In the genomic region with DNA sequence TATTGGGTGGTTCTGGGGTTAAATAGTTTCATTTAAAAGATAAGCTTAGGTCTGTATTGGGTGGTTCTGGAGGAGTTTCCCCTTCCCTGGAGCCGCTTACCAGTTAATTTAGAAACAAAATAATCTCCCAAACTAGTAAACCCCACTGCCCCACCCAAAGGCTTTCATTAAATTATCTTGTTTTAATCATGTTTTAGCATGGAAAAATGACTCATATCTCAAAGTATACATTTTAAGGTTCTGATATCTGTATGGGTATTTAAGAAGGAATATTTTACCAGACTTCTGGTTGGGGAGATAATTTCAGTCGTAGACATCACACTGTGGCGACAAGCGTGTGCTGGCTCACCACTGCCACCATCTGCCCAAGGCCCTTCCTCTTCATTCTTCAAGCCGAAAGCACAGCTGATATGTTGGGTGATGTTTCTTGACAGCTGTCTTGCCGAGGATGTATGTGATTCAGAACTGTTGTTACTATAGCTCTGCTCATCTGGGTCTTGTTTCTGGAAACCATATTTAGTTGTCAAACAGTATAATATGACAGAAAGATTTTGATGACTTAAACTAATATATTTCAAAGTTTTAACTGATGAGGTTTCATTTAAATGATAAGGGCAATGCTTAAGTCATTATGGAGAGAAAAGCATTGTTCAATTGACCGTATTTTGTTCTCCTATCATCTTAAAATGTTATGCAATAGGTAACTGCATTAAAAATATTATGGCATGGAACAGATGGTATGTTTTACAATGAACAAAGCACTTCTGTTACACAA, we compare ENCODE assay signal across 9 cellular contexts. TPM values are rescaled to one million over a fixed set of nuclear protein-coding genes. Genes with fewer than 3 reads are reported as not detected.
A peak's percentile ranks its signal among the peaks of the same experiment; 100 is the strongest.
DNase-seq lines count a peak whose midpoint lies in the region; ATAC-seq and TF ChIP-seq lines count a peak whose summit lies in the region.
"Had no signal": no experiment of that assay in that cellular context is flagged by ENCODE, and none has a peak within 500 bp of the region (broad histone marks: within the 10 kb centered on the region; RNA-seq: fewer than 3 reads in every experiment).

No MANE protein-coding gene starts in this region.

- peak; percentile 64 for ATAC-seq in HG02885 (IDR thresholded peaks at IDR 0.05; ENCODE audit: poor library complexity, unreplicated experiment)
- ATAC-seq in HG03175 (IDR thresholded peaks at IDR 0.05; ENCODE audit: unreplicated experiment): no peak
- ATAC-seq in HG02970 (IDR thresholded peaks at IDR 0.05; ENCODE audit: low FRiP score, unreplicated experiment): no peak

- H4K5ac ChIP-seq in mesendoderm (ENCODE audit: low read length): no peak overlapping the region

- WGBS in mesendoderm (ENCODE audit: extremely low coverage, insufficient coverage, low lambda C conversion rate): no CpG with 5 or more reads among the region's 7 CpGs

- H2AK5ac ChIP-seq in mesendoderm (ENCODE audit: low read length): no peak overlapping the region

- H3K4me2 ChIP-seq in mesendoderm (ENCODE audit: low read length): no peak overlapping the region

- no peak overlapping the region for H3K4ac ChIP-seq in mesendoderm (ENCODE audit: low read depth, low read length)

- DNase-seq in DMS 273 treated with DMSO at 0.1 percent for 48 hours (lab: John Stamatoyannopoulos, UW) (peak; percentile 60), OCI-M1 (lab: John Stamatoyannopoulos, UW) (peak; percentile 77), astrocyte of the hippocampus (ENCODE audit: low read depth, low spot score) (peak; percentile 61), mesendoderm (peak; percentile 73), uterus (no peak)

- H2BK5ac ChIP-seq in mesendoderm (ENCODE audit: low read length): no peak overlapping the region

- H4K8ac ChIP-seq in mesendoderm (ENCODE audit: low read depth, low read length): no peak overlapping the region

- no peak overlapping the region for H2BK120ac ChIP-seq in mesendoderm (ENCODE audit: low read depth, low read length)

- H3K79me2 ChIP-seq in mesendoderm (ENCODE audit: control insufficient read depth, insufficient read depth, low read length): no peaks in the 10 kb centered on the region

- H3K9me3 ChIP-seq in uterus: no peaks in the 10 kb centered on the region

- H3K4me3 ChIP-seq in mesendoderm (ENCODE audit: low read length): no peak overlapping the region
- no peak overlapping the region for H3K4me3 ChIP-seq in uterus
- H3K4me3 ChIP-seq: lung had no signal

- H3K79me1 ChIP-seq in mesendoderm (ENCODE audit: low read length): no peaks in the 10 kb centered on the region

- no peaks in the 10 kb centered on the region for H3K36me3 ChIP-seq in mesendoderm (ENCODE audit: control insufficient read depth, insufficient read depth, low read length)
- no peaks in the 10 kb centered on the region for H3K36me3 ChIP-seq in uterus

- no peak overlapping the region for H3K18ac ChIP-seq in mesendoderm (ENCODE audit: low read length)

- peaks cover 12% of the 10 kb centered on the region for H3K27me3 ChIP-seq in mesendoderm (ENCODE audit: insufficient read depth, low read length, poor library complexity)
- no peaks in the 10 kb centered on the region for H3K27me3 ChIP-seq in uterus

- intact Hi-C loops in uterus (cut with DNase I; ENCODE audit: low total_unique reads): no loop called here

- no peak overlapping the region for H3K27ac ChIP-seq in mesendoderm (ENCODE audit: low read depth, low read length)
- no peak overlapping the region for H3K27ac ChIP-seq in uterus

- no peak overlapping the region for H3K23ac ChIP-seq in mesendoderm (ENCODE audit: low read length)

- no peak overlapping the region for H3K56ac ChIP-seq in mesendoderm (ENCODE audit: low read length)

- TF ChIP-seq CTCF in uterus (IDR thresholded peaks at IDR 0.05): no peak

- H2BK15ac ChIP-seq in mesendoderm (replicated peaks; ENCODE audit: low read depth): no peak overlapping the region

- no peak overlapping the region for H3K9ac ChIP-seq in mesendoderm (ENCODE audit: low read length)

- no peak for TF ChIP-seq POLR2A in uterus (IDR thresholded peaks at IDR 0.05)

- no peaks in the 10 kb centered on the region for H3K4me1 ChIP-seq in mesendoderm (ENCODE audit: control insufficient read depth, low read depth, low read length)
- H3K4me1 ChIP-seq in uterus: peaks cover 0 to 4% of the 10 kb centered on the region in 2 donors

RNA-seq across cellular contexts. Expression of a gene that starts 5.1 kb away (rescaled TPM):
- not detected for polyA plus RNA-seq in mesendoderm (2013, experiment 1 of 2)
- polyA plus RNA-seq in mesendoderm (2013, experiment 2 of 2): not detected
- total RNA-seq in uterus: not detected

RNA-seq across cellular contexts. Expression of a gene that starts 17.3 kb away (rescaled TPM):
- polyA plus RNA-seq in mesendoderm (2013, experiment 1 of 2): 160 TPM
- 173 TPM for polyA plus RNA-seq in mesendoderm (2013, experiment 2 of 2)
- total RNA-seq in uterus: 1 to 10 TPM in 2 of 4 donors, under 1 TPM in 2; 0.51 to 5.2 (median 2.6) TPM

RNA-seq across cellular contexts. Expression of a gene that starts 35.1 kb away (rescaled TPM):
- not detected for polyA plus RNA-seq in mesendoderm (2013, experiment 1 of 2)
- polyA plus RNA-seq in mesendoderm (2013, experiment 2 of 2): not detected
- total RNA-seq in uterus: 1 to 10 TPM in 3 of 4 donors, not detected in 1; 2.4 to 5.0 (median 2.6) TPM

RNA-seq across cellular contexts. Expression of a gene that starts 50.3 kb away (rescaled TPM):
- not detected for polyA plus RNA-seq in mesendoderm (2013, experiment 1 of 2)
- polyA plus RNA-seq in mesendoderm (2013, experiment 2 of 2): not detected
- total RNA-seq in uterus: 1 to 10 TPM in 2 of 4 donors, under 1 TPM in 1, not detected in 1; 0.26 to 2.9 (median 2.5) TPM

Comparison
In these comparisons a context has a peak if more than half of its experiments do, and no peak if none do; other contexts are left out.
1. DNase-seq: peak in DMS 273 treated with DMSO at 0.1 percent for 48 hours (single experiment), OCI-M1 (single experiment), astrocyte of the hippocampus (single experiment) and mesendoderm (single experiment); none in uterus (0 of 2).